ENCODE assay signal across 1 cellular context in genomic region chr1:193542668-193543067, GRCh38.
TF ChIP-seq lines count a peak whose summit lies in the region.

No MANE protein-coding gene starts in this region.

TF ChIP-seq in GM23338, 12 proteins besides CTCF, POLR2A, EP300 and RAD21 (continued from another document):
- no peak for TF ChIP-seq REST (IDR thresholded peaks at IDR 0.05; ENCODE audit: unreplicated experiment)
- no peak for TF ChIP-seq EZH2phosphoT487 (IDR thresholded peaks at IDR 0.05; ENCODE audit: unreplicated experiment)
- TF ChIP-seq NANOG (IDR thresholded peaks at IDR 0.05; ENCODE audit: borderline replicate concordance), result no peak
- TF ChIP-seq STAT1 (IDR thresholded peaks at IDR 0.05; ENCODE audit: unreplicated experiment), result no peak
- no peak for TF ChIP-seq ZNF114 (CRISPR knock-in tag; IDR thresholded peaks at IDR 0.05)
- TF ChIP-seq JUNB (IDR thresholded peaks at IDR 0.05; ENCODE audit: unreplicated experiment), result no peak
TF ChIP-seq in GM23338: peak in this region for 0.
